ENCODE assay signal across 2 cellular contexts in genomic region chr1:20578062-20578461, GRCh38.
TF ChIP-seq lines count a peak whose summit lies in the region.

No MANE protein-coding gene starts in this region.

TF ChIP-seq in endothelial cell of umbilical vein, 7 proteins besides CTCF, POLR2A, EP300 and RAD21:
- no peak for TF ChIP-seq GATA2 (IDR thresholded peaks at IDR 0.05; ENCODE audit: insufficient read depth, insufficient read length, low read depth, low read length)
- TF ChIP-seq FOS (IDR thresholded peaks at IDR 0.05; ENCODE audit: borderline replicate concordance, insufficient read depth, low read length): peak; percentile 34
- no peak for TF ChIP-seq JUN (IDR thresholded peaks at IDR 0.05; ENCODE audit: borderline replicate concordance, insufficient read depth, insufficient read length, low read depth)
- TF ChIP-seq EZH2 (IDR thresholded peaks at IDR 0.05; ENCODE audit: borderline replicate concordance, low read depth, low read length, severe bottlenecking): no peak
- TF ChIP-seq MYC (IDR thresholded peaks at IDR 0.05; ENCODE audit: low read depth, low read length): no peak
- TF ChIP-seq POLR2AphosphoS5 (IDR thresholded peaks at IDR 0.05; ENCODE audit: insufficient read depth, low read depth, low read length): no peak
- no peak for TF ChIP-seq MAX (IDR thresholded peaks at IDR 0.05; ENCODE audit: insufficient read depth, insufficient read length)

TF ChIP-seq in WTC11, 78 proteins besides CTCF, POLR2A, EP300 and RAD21:
- no peak for TF ChIP-seq KAT7 (CRISPR knock-in tag; IDR thresholded peaks at IDR 0.05; ENCODE audit: borderline replicate concordance)
TF ChIP-seq in WTC11: peak in this region for 0.
